17 cellular contexts compared by ENCODE assay signal in genomic region chr6:158015188-158015506, GRCh38. TPM values are rescaled to one million over a fixed set of nuclear protein-coding genes. Genes with fewer than 3 reads are reported as not detected.
A peak's percentile ranks its signal among the peaks of the same experiment; 100 is the strongest.
DNase-seq lines count a peak whose midpoint lies in the region; ATAC-seq, FAIRE-seq and TF ChIP-seq lines count a peak whose summit lies in the region.
"Had no signal": no experiment of that assay in that cellular context is flagged by ENCODE, and none has a peak within 500 bp of the region (broad histone marks: within the 10 kb centered on the region; RNA-seq: fewer than 3 reads in every experiment).

No MANE protein-coding gene starts in this region.

- no peaks in the 10 kb centered on the region for H4K20me1 ChIP-seq in osteoblast (ENCODE audit: insufficient read depth, low read length)

- no peaks in the 10 kb centered on the region for H3K27me3 ChIP-seq in osteoblast (ENCODE audit: insufficient read depth, low read length)
- H3K27me3 ChIP-seq: gastroesophageal sphincter, Peyer's patch had no signal

- peaks cover 43% of the 10 kb centered on the region for H3K4me1 Mint-ChIP-seq in activated CD4-positive, alpha-beta T cell treated with anti-CD3 and anti-CD28 coated beads, Interleukin-2, amount 10 ng/mL, durations not matched to agents 24 days and 14 days
- peaks cover 35% of the 10 kb centered on the region for H3K4me1 Mint-ChIP-seq in activated naive CD8-positive, alpha-beta T cell treated with anti-CD3 and anti-CD28 coated beads for 36 hours

- no peak overlapping the region for H3K4me3 ChIP-seq in HEK293 (ENCODE audit: low read depth, low read length)
- H3K4me3 ChIP-seq in osteoblast (ENCODE audit: insufficient read depth, low read length) = no peak overlapping the region
- H3K4me3 ChIP-seq: coronary artery, gastroesophageal sphincter, lung, Peyer's patch, thoracic aorta had no signal

- H3K27ac ChIP-seq in HEK293 (ENCODE audit: extremely low read depth, low read depth, low read length) = no peak overlapping the region
- H3K27ac ChIP-seq in osteoblast (ENCODE audit: low read depth, low read length) = peak overlapping the region; percentile 91
- H3K27ac ChIP-seq: coronary artery, gastroesophageal sphincter, Peyer's patch, thoracic aorta had no signal

- H3K4me1 ChIP-seq in HEK293 (ENCODE audit: control insufficient read depth, insufficient read depth, low read length) (no peaks in the 10 kb centered on the region), osteoblast (ENCODE audit: insufficient read depth, low read length) (peaks cover 64% of the 10 kb centered on the region)

- CTCF ChIA-PET in HEK293 (lab: Yijun Ruan, JAX) = interaction anchor here (0.8 to 6.9 kb wide), 3 partner anchors 11 to 57 kb away, joined by 3 to 46 read pairs (median 6); no protein-coding TSS in a partner anchor

- H3K79me2 ChIP-seq in osteoblast (ENCODE audit: insufficient read depth, low read length) = peaks cover 96% of the 10 kb centered on the region

- no peak for TF ChIP-seq POLR2A in GM12891 (IDR thresholded peaks at IDR 0.05; ENCODE audit: low read depth, low read length)

- H3K36me3 ChIP-seq in HEK293 (ENCODE audit: control insufficient read depth in 2 of 2, insufficient read depth in 1 of 2, low read length in 2 of 2) = peaks cover 0 to 18% of the 10 kb centered on the region in 2 experiments; a peak in 1 of 3 replicates
- H3K36me3 ChIP-seq in osteoblast (ENCODE audit: insufficient read depth, low read length) = peaks cover 32% of the 10 kb centered on the region
- H3K36me3 ChIP-seq: thoracic aorta had no signal

- no peaks in the 10 kb centered on the region for H3K9me3 ChIP-seq in HEK293 (ENCODE audit: control insufficient read depth, insufficient read depth, low read depth, low read length)
- no peaks in the 10 kb centered on the region for H3K9me3 ChIP-seq in osteoblast (ENCODE audit: low read depth, low read length)
- H3K9me3 ChIP-seq: gastroesophageal sphincter, Peyer's patch, thoracic aorta had no signal

- no peak overlapping the region for H3K4me2 ChIP-seq in osteoblast (ENCODE audit: insufficient read depth, low read length)

- FAIRE-seq in GM12891 (lab: Jason Lieb, UNC) = no peak

- no peak for DNase-seq in activated CD4-positive, alpha-beta T cell treated with anti-CD3 and anti-CD28 coated beads, Interleukin-2, amount 10 ng/mL, durations not matched to agents 24 days and 14 days
- no peak for DNase-seq in activated CD4-positive, alpha-beta T cell treated with anti-CD3 and anti-CD28 coated beads for 4 hours
- DNase-seq in activated naive CD8-positive, alpha-beta T cell treated with anti-CD3 and anti-CD28 coated beads for 36 hours = no peak
- no peak for DNase-seq in osteoblast (ENCODE audit: insufficient read length, low spot score, missing footprints)
- no peak for DNase-seq in GM12891 (ENCODE audit: insufficient read length, low spot score)
- DNase-seq in NCI-H526 (lab: John Stamatoyannopoulos, UW) = no peak
- DNase-seq: amygdala, NCI-H1048, NCI-H774, Peyer's patch had no signal

- ATAC-seq in GM21423 (IDR thresholded peaks at IDR 0.05; ENCODE audit: unreplicated experiment) = no peak
- ATAC-seq: gastroesophageal sphincter had no signal

- peaks cover 7% of the 10 kb centered on the region for H3K9me3 Mint-ChIP-seq in activated CD4-positive, alpha-beta T cell treated with anti-CD3 and anti-CD28 coated beads, Interleukin-2, amount 10 ng/mL, durations not matched to agents 24 days and 14 days
- H3K9me3 Mint-ChIP-seq in activated naive CD8-positive, alpha-beta T cell treated with anti-CD3 and anti-CD28 coated beads for 36 hours = no peaks in the 10 kb centered on the region

- intact Hi-C loops in activated CD4-positive, alpha-beta T cell treated with anti-CD3 and anti-CD28 coated beads, Interleukin-2, amount 10 ng/mL, durations not matched to agents 24 days and 14 days (cut with micrococcal nuclease) = no loop called here

- POLR2A ChIA-PET in HEK293 (lab: Yijun Ruan, JAX) = no interaction called here

- no peak overlapping the region for H2AFZ ChIP-seq in osteoblast (ENCODE audit: low read length)

- no peak overlapping the region for H3K4me3 Mint-ChIP-seq in activated CD4-positive, alpha-beta T cell treated with anti-CD3 and anti-CD28 coated beads, Interleukin-2, amount 10 ng/mL, durations not matched to agents 24 days and 14 days
- no peak overlapping the region for H3K4me3 Mint-ChIP-seq in activated naive CD8-positive, alpha-beta T cell treated with anti-CD3 and anti-CD28 coated beads for 36 hours
- H3K4me3 Mint-ChIP-seq: neural crest cell had no signal

- peaks cover 22% of the 10 kb centered on the region for H3K36me3 Mint-ChIP-seq in activated CD4-positive, alpha-beta T cell treated with anti-CD3 and anti-CD28 coated beads, Interleukin-2, amount 10 ng/mL, durations not matched to agents 24 days and 14 days (ENCODE audit: low read depth)
- H3K36me3 Mint-ChIP-seq in activated naive CD8-positive, alpha-beta T cell treated with anti-CD3 and anti-CD28 coated beads for 36 hours = peaks cover 28% of the 10 kb centered on the region

- peak overlapping the region; percentile 68 for H3K27ac Mint-ChIP-seq in activated CD4-positive, alpha-beta T cell treated with anti-CD3 and anti-CD28 coated beads, Interleukin-2, amount 10 ng/mL, durations not matched to agents 24 days and 14 days
- peak overlapping the region; percentile 66 for H3K27ac Mint-ChIP-seq in activated naive CD8-positive, alpha-beta T cell treated with anti-CD3 and anti-CD28 coated beads for 36 hours

- TF ChIP-seq CTCF in HEK293 (tag by site-specific recombination; IDR thresholded peaks at IDR 0.05) (no peak), osteoblast (IDR thresholded peaks at IDR 0.05; ENCODE audit: extremely low read depth, low read depth, low read length) (no peak)

- H3K27me3 Mint-ChIP-seq in activated CD4-positive, alpha-beta T cell treated with anti-CD3 and anti-CD28 coated beads, Interleukin-2, amount 10 ng/mL, durations not matched to agents 24 days and 14 days = no peaks in the 10 kb centered on the region
- H3K27me3 Mint-ChIP-seq in activated naive CD8-positive, alpha-beta T cell treated with anti-CD3 and anti-CD28 coated beads for 36 hours = no peaks in the 10 kb centered on the region

TF ChIP-seq in HEK293, 187 proteins besides CTCF, POLR2A, EP300 and RAD21:
- TF ChIP-seq GLIS1 (tag by site-specific recombination; IDR thresholded peaks at IDR 0.05) (no peak), PRDM10 (tag by site-specific recombination; IDR thresholded peaks at IDR 0.05) (peak; percentile 50; the same call in 1 of the 2 replicates)

TF ChIP-seq in GM12891, 5 proteins besides CTCF, POLR2A, EP300 and RAD21:
- no peak for TF ChIP-seq POU2F2 (IDR thresholded peaks at IDR 0.05; ENCODE audit: low read depth, low read length)
- TF ChIP-seq PAX5 (IDR thresholded peaks at IDR 0.05; ENCODE audit: insufficient read depth, low read length, severe bottlenecking) = no peak
- no peak for TF ChIP-seq TAF1 (IDR thresholded peaks at IDR 0.05; ENCODE audit: low read depth, low read length)
- TF ChIP-seq POLR2AphosphoS5 (IDR thresholded peaks at IDR 0.05; ENCODE audit: low read depth, low read length) = no peak

RNA-seq across cellular contexts. Expression of gene SYNJ2, which starts 33.5 kb away (rescaled TPM):
- 22.2 and 24.3 TPM in 2 replicates for total RNA-seq in activated CD4-positive, alpha-beta T cell treated with anti-CD3 and anti-CD28 coated beads, Interleukin-2, amount 10 ng/mL, durations not matched to agents 24 days and 14 days
- 10 to 100 TPM; 28.1 to 29.4 TPM for total RNA-seq in activated naive CD8-positive, alpha-beta T cell treated with anti-CD3 and anti-CD28 coated beads for 36 hours
- total RNA-seq in osteoblast = 91.6 and 94.8 TPM in 2 replicates
- polyA plus RNA-seq in GM12891 (2012; ENCODE audit: low read depth, missing spikeins) = 0.65 TPM
